Comparison of ENCODE assay signal across 8 cellular contexts in the genomic region with DNA sequence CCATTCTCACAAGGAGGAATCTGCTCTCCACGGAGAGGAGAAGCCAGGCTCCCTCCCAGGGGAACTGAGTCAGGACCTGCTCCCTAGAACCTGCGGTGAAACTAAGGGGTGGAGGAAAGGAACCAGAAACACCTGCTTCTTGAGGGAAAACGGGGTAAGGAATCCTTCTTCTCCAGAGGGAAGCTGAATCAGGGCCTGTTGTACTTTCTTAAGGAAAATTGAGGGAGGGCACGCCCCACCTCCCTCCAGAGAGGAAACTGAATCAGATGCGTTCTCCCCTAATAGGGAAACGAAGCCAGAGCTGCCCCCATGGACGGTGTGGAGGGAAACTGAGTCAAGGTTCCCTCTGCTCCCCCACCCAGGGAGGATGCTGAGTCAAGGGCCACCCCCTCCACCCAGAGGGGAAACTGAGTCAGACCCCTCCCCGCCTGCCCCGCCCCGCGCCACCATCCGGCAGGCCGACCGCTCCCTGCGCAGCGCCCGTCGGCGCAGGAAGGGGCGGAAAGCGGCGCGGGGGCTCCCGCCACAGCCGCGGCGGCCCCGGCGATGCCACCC.
A peak's percentile ranks its signal among the peaks of the same experiment; 100 is the strongest.
DNase-seq lines count a peak whose midpoint lies in the region; ATAC-seq and TF ChIP-seq lines count a peak whose summit lies in the region.

No MANE protein-coding gene starts in this region.

- no peak for DNase-seq in HL-60 (ENCODE audit: low read depth in 1 of 2, low spot score in 1 of 2)
- DNase-seq in cardiac fibroblast (ENCODE audit: low read depth in 2 of 2) = peak; percentile 18 to 54
- no peak for DNase-seq in hippocampal formation (lab: John Stamatoyannopoulos, UW)
- DNase-seq in effector CD4-positive, alpha-beta T cell = no peak
- no peak for DNase-seq in T1000 (lab: John Stamatoyannopoulos, UW)

- H3K9me3 ChIP-seq in muscle layer of colon (ENCODE audit: low read length) = no peaks in the 10 kb centered on the region

- H3K27me3 ChIP-seq in HL-60 (ENCODE audit: insufficient read depth, poor library complexity, severe bottlenecking) (no peaks in the 10 kb centered on the region), muscle layer of colon (ENCODE audit: control insufficient read depth in 1 of 2, insufficient read depth in 2 of 2, low read length in 2 of 2) (no peaks in the 10 kb centered on the region)

- TF ChIP-seq CTCF in HL-60 (IDR thresholded peaks at IDR 0.05; ENCODE audit: insufficient read depth, low read length) (no peak), cardiac fibroblast (IDR thresholded peaks at IDR 0.05; ENCODE audit: low read depth, low read length) (no peak)

- peak overlapping the region; percentile 100 for H3K9ac ChIP-seq in muscle layer of colon (ENCODE audit: low read length)

- no peak for TF ChIP-seq POLR2A in GM18505 (IDR thresholded peaks at IDR 0.05; ENCODE audit: borderline replicate concordance, extremely low read depth, insufficient read depth, insufficient read length)

- H3K4me1 ChIP-seq in muscle layer of colon (ENCODE audit: insufficient read depth, low read length) = peaks cover 21% of the 10 kb centered on the region

- peak overlapping the region; percentile 97 for H3K4me3 ChIP-seq in HL-60 (replicated peaks; ENCODE audit: insufficient read depth, low read length)
- peak overlapping the region; percentile 91 to 94 for H3K4me3 ChIP-seq in cardiac fibroblast (replicated peaks in 1 of 2; ENCODE audit: low read depth in 2 of 2, low read length in 2 of 2)
- H3K4me3 ChIP-seq in muscle layer of colon (ENCODE audit: low read depth in 1 of 2, low read length in 2 of 2) = peak overlapping the region; percentile 67 to 100

- H3K27ac ChIP-seq in HL-60 (replicated peaks) (peak overlapping the region; percentile 67), muscle layer of colon (ENCODE audit: low read depth, low read length) (peak overlapping the region; percentile 99)

- peaks cover 41% of the 10 kb centered on the region for H3K36me3 ChIP-seq in muscle layer of colon (ENCODE audit: insufficient read depth, low read length)

- peak; percentile 24 for ATAC-seq in GM18502 (IDR thresholded peaks at IDR 0.05; ENCODE audit: poor library complexity, unreplicated experiment)
- ATAC-seq in GM18505 (IDR thresholded peaks at IDR 0.05; ENCODE audit: unreplicated experiment) = no peak

Comparison
In these comparisons a context has a peak if more than half of its experiments do, and no peak if none do; other contexts are left out.
1. DNase-seq: peak in cardiac fibroblast (2 of 2); none in HL-60 (0 of 2), hippocampal formation (0 of 2), effector CD4-positive, alpha-beta T cell (single experiment) and T1000 (single experiment).
2. Peak in every context shown above with its lines, with median percentiles within 50 percentile points of each other: H3K4me3 ChIP-seq.